9 cellular contexts compared by ENCODE assay signal in genomic region chr12:75705749-75706719, GRCh38.
DNase-seq lines count a peak whose midpoint lies in the region; ATAC-seq, FAIRE-seq and TF ChIP-seq lines count a peak whose summit lies in the region.
"Had no signal": no experiment of that assay in that cellular context is flagged by ENCODE, and none has a peak within 500 bp of the region (broad histone marks: within the 10 kb centered on the region; RNA-seq: fewer than 3 reads in every experiment).

No MANE protein-coding gene starts in this region.

- no peak overlapping the region for H3K4ac ChIP-seq in H9 (ENCODE audit: low read depth, low read length)

- H3K4me3 Mint-ChIP-seq in stimulated activated naive CD8-positive, alpha-beta T cell treated with anti-CD3 and anti-CD28 coated beads, Interleukin-15, amount 100 ng/mL, for 72 hours: no peak overlapping the region
- no peak overlapping the region for H3K4me3 Mint-ChIP-seq in H9

- WGBS in H9 (ENCODE audit: extremely low coverage, insufficient read length, low lambda C conversion rate): no CpG with 5 or more reads among the region's 8 CpGs

- no peak overlapping the region for H3K9ac ChIP-seq in kidney (ENCODE audit: low read length in 2 of 2)
- H3K9ac ChIP-seq in H9 (ENCODE audit: extremely low read depth, insufficient read length, low read length): no peak overlapping the region

- H2BK120ac ChIP-seq in H9 (ENCODE audit: low read depth, low read length, poor library complexity, severe bottlenecking): no peak overlapping the region

- no peak overlapping the region for H2BK20ac ChIP-seq in H9 (ENCODE audit: low read depth, low read length, poor library complexity, severe bottlenecking)

- H3K79me1 ChIP-seq in H9 (ENCODE audit: insufficient read depth, low read depth, low read length, poor library complexity, severe bottlenecking): no peaks in the 10 kb centered on the region

- no peaks in the 10 kb centered on the region for H3K23me2 ChIP-seq in H9 (ENCODE audit: insufficient read length, low read depth, low read length, poor library complexity, severe bottlenecking)

- H3K4me1 Mint-ChIP-seq in stimulated activated naive CD8-positive, alpha-beta T cell treated with anti-CD3 and anti-CD28 coated beads, Interleukin-15, amount 100 ng/mL, for 72 hours: peaks cover 15% of the 10 kb centered on the region
- peaks cover 40 to 47% of the 10 kb centered on the region in 2 experiments for H3K4me1 Mint-ChIP-seq in H9

- no peak overlapping the region for H3T11ph ChIP-seq in H9 (ENCODE audit: low read length)

- H3K18ac ChIP-seq in H9 (ENCODE audit: insufficient read length, low read depth, low read length): no peak overlapping the region

- no peak overlapping the region for H2BK12ac ChIP-seq in H9 (ENCODE audit: insufficient read length, low read depth, low read length)

- H3K9me3 Mint-ChIP-seq in stimulated activated naive CD8-positive, alpha-beta T cell treated with anti-CD3 and anti-CD28 coated beads, Interleukin-15, amount 100 ng/mL, for 72 hours: no peaks in the 10 kb centered on the region
- H3K9me3 Mint-ChIP-seq in H9: no peaks in the 10 kb centered on the region

- H3K27ac ChIP-seq in kidney (ENCODE audit: low read depth in 2 of 2, low read length in 2 of 2) (no peak overlapping the region), H9 (ENCODE audit: insufficient read length, low read depth, low read length) (no peak overlapping the region)

- no peak overlapping the region for H3K56ac ChIP-seq in H9 (ENCODE audit: insufficient read length, low read depth, low read length)

- no peaks in the 10 kb centered on the region for H4K20me1 ChIP-seq in H9 (ENCODE audit: control insufficient read depth, insufficient read depth, insufficient read length)

- H3K4me1 ChIP-seq in kidney (ENCODE audit: control insufficient read depth in 1 of 2, insufficient read depth in 1 of 2, low read depth in 1 of 2, low read length in 2 of 2) (peaks cover 0 to 4% of the 10 kb centered on the region in 2 donors), H9 (ENCODE audit: insufficient read depth, low read length) (peaks cover 13% of the 10 kb centered on the region; the same call in 1 of the 2 replicates)

- no peak overlapping the region for H4K8ac ChIP-seq in H9 (replicated peaks; ENCODE audit: insufficient read length, low read depth, low read length)

- no peak overlapping the region for H2BK15ac ChIP-seq in H9 (ENCODE audit: low read depth, low read length)

- H3K79me2 ChIP-seq in H9 (ENCODE audit: insufficient read depth, low read length): no peaks in the 10 kb centered on the region

- H3K23ac ChIP-seq in H9 (ENCODE audit: insufficient read length, low read depth, low read length): no peak overlapping the region

- H3K4me3 ChIP-seq in kidney (ENCODE audit: low read length in 2 of 2): no peak overlapping the region

- H4K5ac ChIP-seq in H9 (ENCODE audit: insufficient read length, low read depth, low read length): no peak overlapping the region

- DNase-seq in HK-2 (ENCODE audit: unreplicated experiment): peak; percentile 53
- DNase-seq in amniotic epithelial cell (ENCODE audit: low read depth): peak; percentile 96
- DNase-seq in kidney: peak; percentile 81
- DNase-seq in stromal cell of bone marrow (ENCODE audit: low read depth): peak; percentile 99
- DNase-seq in stimulated activated naive CD8-positive, alpha-beta T cell treated with anti-CD3 and anti-CD28 coated beads, Interleukin-15, amount 100 ng/mL, for 72 hours: no peak
- DNase-seq in H9: no peak
- DNase-seq: central memory CD4-positive, alpha-beta T cell had no signal

- intact Hi-C loops in kidney (cut with DNase I): no loop called here

- H3K14ac ChIP-seq in H9 (ENCODE audit: insufficient read depth, low read length): no peak overlapping the region

- no peak overlapping the region for H3K27ac Mint-ChIP-seq in stimulated activated naive CD8-positive, alpha-beta T cell treated with anti-CD3 and anti-CD28 coated beads, Interleukin-15, amount 100 ng/mL, for 72 hours
- H3K27ac Mint-ChIP-seq in H9: peak overlapping the region in 1 of 3 experiments; percentile 57; a peak in 1 of 7 replicates

- H2BK5ac ChIP-seq in H9 (ENCODE audit: insufficient read length, low read length): no peak overlapping the region

- TF ChIP-seq CTCF in kidney (IDR thresholded peaks at IDR 0.05; ENCODE audit: borderline replicate concordance, extremely low read depth, insufficient read depth) (no peak), H9 (conservative IDR thresholded peaks at IDR 0.05) (no peak)

- H4K91ac ChIP-seq in H9 (ENCODE audit: insufficient read length, low read depth, low read length): no peak overlapping the region

- H3K4me2 ChIP-seq in H9 (ENCODE audit: insufficient read depth, insufficient read length, low read length): no peak overlapping the region

- H3K9me3 ChIP-seq in kidney (ENCODE audit: control insufficient read depth in 1 of 2, low read length in 2 of 2) (no peaks in the 10 kb centered on the region), H9 (ENCODE audit: control insufficient read depth, low read depth, low read length) (no peaks in the 10 kb centered on the region)

- FAIRE-seq in kidney (lab: Jason Lieb, UNC): no peak

- no peak overlapping the region for H2AK5ac ChIP-seq in H9 (ENCODE audit: insufficient read length, low read length)

- H2AFZ ChIP-seq in H9 (ENCODE audit: low read length): no peak overlapping the region

- no peaks in the 10 kb centered on the region for H3K27me3 Mint-ChIP-seq in stimulated activated naive CD8-positive, alpha-beta T cell treated with anti-CD3 and anti-CD28 coated beads, Interleukin-15, amount 100 ng/mL, for 72 hours
- H3K27me3 Mint-ChIP-seq in H9 (ENCODE audit: low read depth): no peaks in the 10 kb centered on the region; the same call in 1 of the 2 replicates

- no peaks in the 10 kb centered on the region for H3K36me3 Mint-ChIP-seq in H9 (ENCODE audit: insufficient read depth in 1 of 3, low read depth in 3 of 3)

- H3K27me3 ChIP-seq in H9 (ENCODE audit: insufficient read depth, low read length): no peaks in the 10 kb centered on the region

- no peak for ATAC-seq in stimulated activated naive CD8-positive, alpha-beta T cell treated with anti-CD3 and anti-CD28 coated beads, Interleukin-15, amount 100 ng/mL, for 72 hours
- no peak for ATAC-seq in GM21367 (IDR thresholded peaks at IDR 0.05; ENCODE audit: unreplicated experiment)
- ATAC-seq in HG02759 (IDR thresholded peaks at IDR 0.05; ENCODE audit: unreplicated experiment): no peak

- no peaks in the 10 kb centered on the region for H3K36me3 ChIP-seq in kidney (ENCODE audit: control insufficient read depth in 1 of 2, insufficient read depth in 2 of 2, low read length in 2 of 2)

Comparison
In these comparisons a context has a peak if more than half of its experiments do, and no peak if none do; other contexts are left out.
1. DNase-seq: peak in HK-2 (single experiment), amniotic epithelial cell (single experiment), kidney (single experiment) and stromal cell of bone marrow (single experiment); none in stimulated activated naive CD8-positive, alpha-beta T cell treated with anti-CD3 and anti-CD28 coated beads, Interleukin-15, amount 100 ng/mL, for 72 hours (0 of 2) and H9 (single experiment).